21 cellular contexts compared by ENCODE assay signal in the genomic region with DNA sequence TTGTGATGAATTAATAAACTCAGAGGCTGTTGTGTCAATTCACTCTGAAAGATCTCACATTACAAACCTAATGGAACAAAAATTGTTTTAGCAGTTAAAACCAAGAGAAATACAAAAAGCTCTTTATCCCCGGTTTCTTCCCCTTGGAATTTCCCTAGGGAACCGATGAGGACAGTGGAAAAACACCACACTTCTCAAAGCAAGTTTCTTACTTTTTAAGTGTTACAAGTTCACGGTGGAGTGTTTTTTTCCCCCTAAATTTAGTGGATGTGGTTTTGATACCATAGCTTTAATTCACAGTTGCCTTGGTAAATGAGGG. TPM values are rescaled to one million over a fixed set of nuclear protein-coding genes. Genes with fewer than 3 reads are reported as not detected.
DNase-seq lines count a peak whose midpoint lies in the region; ATAC-seq, FAIRE-seq and TF ChIP-seq lines count a peak whose summit lies in the region.
"Had no signal": no experiment of that assay in that cellular context is flagged by ENCODE, and none has a peak within 500 bp of the region (broad histone marks: within the 10 kb centered on the region; RNA-seq: fewer than 3 reads in every experiment).

No MANE protein-coding gene starts in this region.

- in situ Hi-C loops in gastrocnemius medialis (cut with MboI; ENCODE audit: low sequenced_read_pairs in 4 of 4) = loop anchor here in 1 of 4 donors (10.0 kb wide), 1 partner anchor 297 kb away; no protein-coding TSS in a partner anchor

- ATAC-seq in gastrocnemius medialis = no peak

- 0 out of 2 replicates have a peak, but pooled peaks cover 1% of the 10 kb centered on the region for H3K36me3 ChIP-seq in Caco-2 (ENCODE audit: control insufficient read depth, insufficient read depth, low read length)
- H3K36me3 ChIP-seq in HUES48 (ENCODE audit: control insufficient read depth, insufficient read depth, low read length) = peaks cover 9% of the 10 kb centered on the region
- H3K36me3 ChIP-seq in astrocyte (ENCODE audit: insufficient read depth, low read length) = peaks cover 8% of the 10 kb centered on the region
- H3K36me3 ChIP-seq in gastrocnemius medialis = no peaks in the 10 kb centered on the region

- H3K27ac ChIP-seq in HUES48 (ENCODE audit: low read depth, low read length) = peak overlapping the region; percentile 61
- H3K27ac ChIP-seq in astrocyte (ENCODE audit: low read depth, low read length) = no peak overlapping the region
- no peak overlapping the region for H3K27ac ChIP-seq in gastrocnemius medialis

- CTCF ChIA-PET in Caco-2 (lab: Charles Lee) = interaction anchor here (1.0 to 1.8 kb wide), 3 partner anchors 10 to 304 kb away, joined by 3 to 5 read pairs (median 4); partner anchors contain the start of gene BAMBI

- no peak for TF ChIP-seq CTCF in Caco-2 (IDR thresholded peaks at IDR 0.05; ENCODE audit: insufficient read depth in 1 of 2, low read depth in 1 of 2, low read length in 1 of 2, severe bottlenecking in 1 of 2, unreplicated experiment in 1 of 2)
- no peak for TF ChIP-seq CTCF in astrocyte (IDR thresholded peaks at IDR 0.05; ENCODE audit: insufficient read depth, low read depth, low read length)
- TF ChIP-seq CTCF in mesothelial cell of epicardium (IDR thresholded peaks at IDR 0.05; ENCODE audit: unreplicated experiment) = no peak
- TF ChIP-seq CTCF in gastrocnemius medialis (IDR thresholded peaks at IDR 0.05 in 4 of 5, conservative IDR thresholded peaks at IDR 0.05 in 1 of 5) = no peak
- no peak for TF ChIP-seq CTCF in nephron progenitor cell (IDR thresholded peaks at IDR 0.05)

- no peaks in the 10 kb centered on the region for H3K27me3 Mint-ChIP-seq in Caco-2 (ENCODE audit: insufficient read depth, unreplicated experiment)
- no peaks in the 10 kb centered on the region for H3K27me3 Mint-ChIP-seq in astrocyte (ENCODE audit: low read depth, unreplicated experiment)
- H3K27me3 Mint-ChIP-seq in mesothelial cell of epicardium (ENCODE audit: low read depth) = no peaks in the 10 kb centered on the region
- peaks cover 4% of the 10 kb centered on the region for H3K27me3 Mint-ChIP-seq in nephron progenitor cell (ENCODE audit: low read depth, poor library complexity)

- H3K27ac Mint-ChIP-seq in Caco-2 (ENCODE audit: unreplicated experiment) = peak overlapping the region; percentile 6
- H3K27ac Mint-ChIP-seq in astrocyte (ENCODE audit: unreplicated experiment) = no peak overlapping the region
- H3K27ac Mint-ChIP-seq in mesothelial cell of epicardium = peak overlapping the region; percentile 76
- H3K27ac Mint-ChIP-seq in nephron progenitor cell = no peak overlapping the region
- H3K27ac Mint-ChIP-seq: CD14-positive monocyte had no signal

- POLR2A ChIA-PET in Caco-2 (lab: Charles Lee) = no interaction called here

- no peak overlapping the region for H3K4me2 ChIP-seq in astrocyte (ENCODE audit: low read length)

- H3K4me3 ChIP-seq in Caco-2 (ENCODE audit: low read depth, low read length) (no peak overlapping the region), HUES48 (ENCODE audit: low read depth, low read length) (no peak overlapping the region), astrocyte (ENCODE audit: insufficient read depth, low read depth, low read length) (no peak overlapping the region), gastrocnemius medialis (no peak overlapping the region)
- H3K4me3 ChIP-seq: HAP-1 had no signal

- BruUV-seq in Caco-2 (replicated peaks; lab: Mats Ljungman, UMichigan) = TSS peak; percentile 2

- peak; percentile 58 for FAIRE-seq in astrocyte (lab: Jason Lieb, UNC)

- peaks cover 41% of the 10 kb centered on the region for H3K4me1 ChIP-seq in Caco-2
- H3K4me1 ChIP-seq in HUES48 (ENCODE audit: control insufficient read depth, insufficient read depth, low read length) = peaks cover 52% of the 10 kb centered on the region
- H3K4me1 ChIP-seq in astrocyte (ENCODE audit: insufficient read depth, low read length) = no peaks in the 10 kb centered on the region
- no peaks in the 10 kb centered on the region for H3K4me1 ChIP-seq in gastrocnemius medialis

- intact Hi-C loops in Caco-2 (cut with micrococcal nuclease; ENCODE audit: unreplicated experiment) (no loop called here), gastrocnemius medialis (cut with DNase I; ENCODE audit: low total_unique reads) (no loop called here)

- H3K9me3 Mint-ChIP-seq in Caco-2 (ENCODE audit: unreplicated experiment) (no peaks in the 10 kb centered on the region), astrocyte (ENCODE audit: unreplicated experiment) (no peaks in the 10 kb centered on the region), mesothelial cell of epicardium (no peaks in the 10 kb centered on the region), nephron progenitor cell (no peaks in the 10 kb centered on the region)

- H3K4me1 Mint-ChIP-seq in Caco-2 (ENCODE audit: low read depth, unreplicated experiment) = peaks cover 46% of the 10 kb centered on the region
- H3K4me1 Mint-ChIP-seq in astrocyte (ENCODE audit: low read depth, unreplicated experiment) = peaks cover 27% of the 10 kb centered on the region
- H3K4me1 Mint-ChIP-seq in mesothelial cell of epicardium = peaks cover 53% of the 10 kb centered on the region
- peaks cover 75% of the 10 kb centered on the region for H3K4me1 Mint-ChIP-seq in nephron progenitor cell
- H3K4me1 Mint-ChIP-seq: CD14-positive monocyte had no signal

- peaks cover 40% of the 10 kb centered on the region for H3K36me3 Mint-ChIP-seq in Caco-2 (ENCODE audit: insufficient read depth, unreplicated experiment)
- H3K36me3 Mint-ChIP-seq in astrocyte (ENCODE audit: low read depth, unreplicated experiment) = peaks cover 4% of the 10 kb centered on the region
- H3K36me3 Mint-ChIP-seq in mesothelial cell of epicardium = peaks cover 13% of the 10 kb centered on the region
- H3K36me3 Mint-ChIP-seq in nephron progenitor cell (ENCODE audit: low read depth) = peaks cover 24% of the 10 kb centered on the region
- H3K36me3 Mint-ChIP-seq: CD14-positive monocyte had no signal

- TF ChIP-seq POLR2A in gastrocnemius medialis (IDR thresholded peaks at IDR 0.05) = no peak

- H3K9ac ChIP-seq in HUES48 (ENCODE audit: low read depth, low read length) (no peak overlapping the region), astrocyte (ENCODE audit: low read length) (no peak overlapping the region)

- no peaks in the 10 kb centered on the region for H3K27me3 ChIP-seq in Caco-2 (replicated peaks; ENCODE audit: control insufficient read depth, insufficient read depth, low read length)
- no peaks in the 10 kb centered on the region for H3K27me3 ChIP-seq in HUES48 (ENCODE audit: control insufficient read depth, insufficient read depth, low read length)
- no peaks in the 10 kb centered on the region for H3K27me3 ChIP-seq in astrocyte (ENCODE audit: insufficient read depth, low read length)
- no peaks in the 10 kb centered on the region for H3K27me3 ChIP-seq in gastrocnemius medialis

- H3K9me3 ChIP-seq in Caco-2 (no peaks in the 10 kb centered on the region), HUES48 (ENCODE audit: control insufficient read depth, insufficient read depth, low read length) (no peaks in the 10 kb centered on the region), astrocyte (ENCODE audit: insufficient read depth, low read depth, low read length) (no peaks in the 10 kb centered on the region), gastrocnemius medialis (no peaks in the 10 kb centered on the region)
- H3K9me3 ChIP-seq: HAP-1 had no signal

- peaks cover 9% of the 10 kb centered on the region for H4K20me1 ChIP-seq in astrocyte (ENCODE audit: insufficient read depth, low read length)

- DNase-seq in Caco-2 (no peak), astrocyte (ENCODE audit: low read depth) (no peak), mesothelial cell of epicardium (ENCODE audit: low spot score in 2 of 2, unreplicated experiment in 2 of 2) (no peak), gastrocnemius medialis (no peak), nephron progenitor cell (no peak), AG08395 (ENCODE audit: low spot score) (no peak)
- no peak for DNase-seq in activated naive CD4-positive, alpha-beta T cell treated with anti-CD3 and anti-CD28 coated beads, Interleukin-2, amount 50 U/mL, for 16 hours
- DNase-seq: DMS 273 treated with DMSO at 0.1 percent for 48 hours, DND-41, KG1, MV-4-11, NCI-H187, NCI-H2107, NCI-H2227 treated with DMSO at 0.1 percent for 48 hours, NCI-H510A treated with DMSO at 0.1 percent for 48 hours, NCI-H774, OCI-M1, SIG-M5 had no signal

- no peak overlapping the region for H2AFZ ChIP-seq in astrocyte (ENCODE audit: low read depth, low read length)

- no peak overlapping the region for H3K4me3 Mint-ChIP-seq in Caco-2 (ENCODE audit: unreplicated experiment)
- H3K4me3 Mint-ChIP-seq in astrocyte (ENCODE audit: unreplicated experiment) = no peak overlapping the region
- no peak overlapping the region for H3K4me3 Mint-ChIP-seq in mesothelial cell of epicardium
- no peak overlapping the region for H3K4me3 Mint-ChIP-seq in nephron progenitor cell
- H3K4me3 Mint-ChIP-seq: CD14-positive monocyte had no signal

- no peaks in the 10 kb centered on the region for H3K79me2 ChIP-seq in astrocyte (ENCODE audit: insufficient read depth, low read length)

RNA-seq across cellular contexts. Expression of gene BAMBI, which starts 10.3 kb away (rescaled TPM):
- total RNA-seq in Caco-2 (2022) (146 and 165 TPM in 2 replicates), astrocyte (45.4 and 50.6 TPM in 2 replicates), mesothelial cell of epicardium (209 to 219 TPM (median 217 TPM) in 3 replicates), gastrocnemius medialis (1 to 10 TPM in 1 of 4 donors, under 1 TPM in 2, not detected in 1; 0.31 to 1.8 (median 0.82) TPM)

Comparison
In these comparisons a context has a peak if more than half of its experiments do, and no peak if none do; other contexts are left out.
1. H3K27ac Mint-ChIP-seq: peak in Caco-2 (single experiment) and mesothelial cell of epicardium (single experiment); none in astrocyte (single experiment) and nephron progenitor cell (single experiment).
2. RNA of gene BAMBI, which starts 10.3 kb away (total RNA-seq): 209 to 219 TPM in mesothelial cell of epicardium, 146 to 165 TPM in Caco-2 and 45.4 to 50.6 TPM in astrocyte; 0.31 to 1.8 TPM in gastrocnemius medialis; every median in the first group is over 10 times any median in the second.